In the genomic region with DNA sequence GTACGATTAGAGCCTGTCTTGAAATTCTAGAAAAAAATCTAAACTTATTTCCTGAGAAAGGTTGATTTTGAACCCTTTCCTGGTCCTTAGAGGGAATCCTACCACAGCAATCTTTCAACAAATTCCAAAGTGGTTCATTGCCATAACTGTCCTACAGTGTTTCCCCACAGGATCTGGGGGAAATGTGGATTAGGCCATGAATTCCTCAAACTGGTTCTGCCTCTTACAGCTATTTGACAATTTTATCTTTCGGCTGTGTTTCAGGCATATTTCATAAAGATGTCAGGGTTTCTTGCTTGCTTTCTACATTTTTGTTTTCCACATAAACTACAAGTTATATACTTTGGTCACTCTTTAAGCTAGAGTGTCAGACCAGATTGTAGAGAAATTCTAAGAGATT, we compare ENCODE assay signal across 10 cellular contexts. TPM values are rescaled to one million over a fixed set of nuclear protein-coding genes. Genes with fewer than 3 reads are reported as not detected.
"Had no signal": no experiment of that assay in that cellular context is flagged by ENCODE, and none has a peak within 500 bp of the region (broad histone marks: within the 10 kb centered on the region; RNA-seq: fewer than 3 reads in every experiment).

No MANE protein-coding gene starts in this region.

- H3K9ac ChIP-seq: GM23248 had no signal

- H3K27ac Mint-ChIP-seq: HFFc6 had no signal

- H3K4me3 Mint-ChIP-seq: HFFc6 had no signal

- ATAC-seq: HCT116 had no signal

- H3K36me3 ChIP-seq: HAP-1 had no signal

- H3K27ac ChIP-seq: GM23248 had no signal

- DNase-seq: GM23248, GOT3, H7, HFFc6, IMR-90 had no signal

- FAIRE-seq: HTR-8/SVneo had no signal

- H3K4me3 ChIP-seq: GM23248, HAP-1 had no signal

- H2AFZ ChIP-seq: GM23248 had no signal

RNA-seq across cellular contexts. Expression of a gene that starts 0.5 kb away (rescaled TPM):
- total RNA-seq: GM23248, H4, H7, HFFc6, HT-29, IMR-90 had no signal
- polyA plus RNA-seq: GM23248, IMR-90 had no signal
